In the genomic region with DNA sequence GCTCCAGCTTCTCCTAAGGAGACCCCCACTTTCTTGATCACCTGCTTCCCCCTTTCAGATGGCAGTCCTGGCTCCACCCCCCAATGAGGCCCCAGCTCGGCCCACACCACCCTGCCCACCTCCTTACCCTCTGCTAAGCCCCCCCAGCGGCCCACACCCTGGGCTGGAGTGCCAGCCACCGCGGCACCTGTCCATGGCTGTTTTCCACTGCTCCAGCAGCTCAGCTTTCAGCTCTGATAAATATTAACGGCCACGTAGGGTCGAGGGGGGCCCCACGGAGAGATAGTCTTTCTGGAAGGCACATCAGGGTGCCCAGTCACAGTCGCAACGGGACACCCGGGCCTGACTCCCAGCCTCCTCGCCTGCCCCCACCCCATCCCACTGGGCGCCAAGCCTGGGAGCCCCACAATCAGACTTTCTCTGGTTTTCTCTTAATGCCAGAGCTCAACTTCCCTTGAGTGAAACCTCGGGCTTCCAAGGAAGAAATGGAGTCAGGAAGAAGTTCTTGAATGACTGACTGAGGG, we compare ENCODE assay signal across 2 cellular contexts.
TF ChIP-seq lines count a peak whose summit lies in the region.

No MANE protein-coding gene starts in this region.

TF ChIP-seq in IMR-90, 13 proteins besides CTCF, POLR2A, EP300 and RAD21 (continued from another document):
- TF ChIP-seq, protein P1, sequence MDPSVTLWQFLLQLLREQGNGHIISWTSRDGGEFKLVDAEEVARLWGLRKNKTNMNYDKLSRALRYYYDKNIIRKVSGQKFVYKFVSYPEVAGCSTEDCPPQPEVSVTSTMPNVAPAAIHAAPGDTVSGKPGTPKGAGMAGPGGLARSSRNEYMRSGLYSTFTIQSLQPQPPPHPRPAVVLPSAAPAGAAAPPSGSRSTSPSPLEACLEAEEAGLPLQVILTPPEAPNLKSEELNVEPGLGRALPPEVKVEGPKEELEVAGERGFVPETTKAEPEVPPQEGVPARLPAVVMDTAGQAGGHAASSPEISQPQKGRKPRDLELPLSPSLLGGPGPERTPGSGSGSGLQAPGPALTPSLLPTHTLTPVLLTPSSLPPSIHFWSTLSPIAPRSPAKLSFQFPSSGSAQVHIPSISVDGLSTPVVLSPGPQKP (IDR thresholded peaks at IDR 0.05; ENCODE audit: borderline replicate concordance, low read depth, low read length), result no peak
- TF ChIP-seq MXI1 (IDR thresholded peaks at IDR 0.05; ENCODE audit: borderline replicate concordance, low read depth, low read length) (no peak), RCOR1 (IDR thresholded peaks at IDR 0.05; ENCODE audit: insufficient replicate concordance, low read length) (no peak), CHD1 (IDR thresholded peaks at IDR 0.05; ENCODE audit: low read depth, low read length) (no peak), SMC3 (IDR thresholded peaks at IDR 0.05; ENCODE audit: low read depth, low read length) (no peak), FOS (IDR thresholded peaks at IDR 0.05; ENCODE audit: low read depth, low read length) (no peak), MAFK (IDR thresholded peaks at IDR 0.05; ENCODE audit: low read depth, low read length) (no peak), RFX5 (IDR thresholded peaks at IDR 0.05; ENCODE audit: low read depth, low read length) (no peak), CEBPB (IDR thresholded peaks at IDR 0.05; ENCODE audit: low read depth, low read length) (no peak), NFE2L2 (IDR thresholded peaks at IDR 0.05; ENCODE audit: low read depth, low read length) (no peak)
- TF ChIP-seq, protein P2, sequence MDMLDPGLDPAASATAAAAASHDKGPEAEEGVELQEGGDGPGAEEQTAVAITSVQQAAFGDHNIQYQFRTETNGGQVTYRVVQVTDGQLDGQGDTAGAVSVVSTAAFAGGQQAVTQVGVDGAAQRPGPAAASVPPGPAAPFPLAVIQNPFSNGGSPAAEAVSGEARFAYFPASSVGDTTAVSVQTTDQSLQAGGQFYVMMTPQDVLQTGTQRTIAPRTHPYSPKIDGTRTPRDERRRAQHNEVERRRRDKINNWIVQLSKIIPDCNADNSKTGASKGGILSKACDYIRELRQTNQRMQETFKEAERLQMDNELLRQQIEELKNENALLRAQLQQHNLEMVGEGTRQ (IDR thresholded peaks at IDR 0.05; ENCODE audit: low read depth, low read length), result no peak

TF ChIP-seq in HEK293T, 16 proteins besides CTCF, POLR2A, EP300 and RAD21 (continued from another document):
- TF ChIP-seq, protein P3, sequence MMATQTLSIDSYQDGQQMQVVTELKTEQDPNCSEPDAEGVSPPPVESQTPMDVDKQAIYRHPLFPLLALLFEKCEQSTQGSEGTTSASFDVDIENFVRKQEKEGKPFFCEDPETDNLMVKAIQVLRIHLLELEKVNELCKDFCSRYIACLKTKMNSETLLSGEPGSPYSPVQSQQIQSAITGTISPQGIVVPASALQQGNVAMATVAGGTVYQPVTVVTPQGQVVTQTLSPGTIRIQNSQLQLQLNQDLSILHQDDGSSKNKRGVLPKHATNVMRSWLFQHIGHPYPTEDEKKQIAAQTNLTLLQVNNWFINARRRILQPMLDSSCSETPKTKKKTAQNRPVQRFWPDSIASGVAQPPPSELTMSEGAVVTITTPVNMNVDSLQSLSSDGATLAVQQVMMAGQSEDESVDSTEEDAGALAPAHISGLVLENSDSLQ (IDR thresholded peaks at IDR 0.05), result no peak
- TF ChIP-seq FOXA1 (IDR thresholded peaks at IDR 0.05) (no peak), L3MBTL2 (conservative IDR thresholded peaks at IDR 0.05) (no peak), BHLHE40 (IDR thresholded peaks at IDR 0.05; ENCODE audit: borderline replicate concordance) (no peak), FOXK2 (IDR thresholded peaks at IDR 0.05) (no peak), FOXM1 (IDR thresholded peaks at IDR 0.05; ENCODE audit: borderline replicate concordance) (no peak), HDGF (IDR thresholded peaks at IDR 0.05; ENCODE audit: borderline replicate concordance) (no peak), SP1 (IDR thresholded peaks at IDR 0.05) (no peak)
